28 cellular contexts compared by ENCODE assay signal in the genomic region with DNA sequence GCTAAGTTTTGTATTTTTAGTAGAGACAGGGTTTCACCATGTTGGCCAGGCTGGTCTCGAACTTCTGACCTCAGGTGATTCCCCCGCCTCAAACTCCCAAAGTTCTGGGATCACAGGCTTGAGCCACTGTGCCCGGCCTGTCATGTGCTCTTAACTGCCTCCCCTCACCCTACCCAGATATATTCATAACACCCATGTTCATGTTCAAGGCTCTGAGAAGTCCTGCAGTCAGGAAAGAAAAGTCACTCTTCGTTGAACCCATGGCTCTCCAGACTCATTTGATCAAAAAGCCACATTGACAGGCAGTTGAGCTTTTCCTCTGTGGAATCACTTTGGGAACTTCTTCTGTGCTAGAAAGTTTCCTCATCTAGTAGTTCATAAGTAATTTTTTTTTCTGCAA.
"Had no signal": no experiment of that assay in that cellular context is flagged by ENCODE, and none has a peak within 500 bp of the region (broad histone marks: within the 10 kb centered on the region; RNA-seq: fewer than 3 reads in every experiment).

No MANE protein-coding gene starts in this region.

- H2AFZ ChIP-seq: neural progenitor cell, parathyroid adenoma had no signal

- H3K27me3 Mint-ChIP-seq: stimulated activated naive B cell treated with anti-CD40 and anti-IgM and Interleukin-4, amounts not matched to agents 10 μg/mL and 1 μg/mL and 100 μg/mL, for 72 hours; stimulated activated naive CD8-positive, alpha-beta T cell treated with anti-CD3 and anti-CD28 coated beads, Interleukin-15, Interleukin-2, amounts not matched to agents 100 ng/mL and 50 ng/mL, for 24 hours had no signal

- H3K9me3 ChIP-seq: ovary, psoas muscle, right lobe of liver, sigmoid colon, stomach, thoracic aorta, thyroid gland, tibial nerve, upper lobe of right lung, uterus had no signal

- H3K4me1 ChIP-seq: parathyroid adenoma, right lobe of liver, sigmoid colon, stomach, thyroid gland, tibial nerve, upper lobe of right lung, uterus had no signal

- H3K27ac ChIP-seq: neural progenitor cell, ovary, parathyroid adenoma, psoas muscle, right lobe of liver, sigmoid colon, stomach, thoracic aorta, thyroid gland, tibial nerve, upper lobe of right lung, uterus had no signal

- H3K9me3 Mint-ChIP-seq: natural killer cell; nephron; neural progenitor cell; stimulated activated naive B cell treated with anti-CD40 and anti-IgM and Interleukin-4, amounts not matched to agents 10 μg/mL and 1 μg/mL and 100 μg/mL, for 72 hours; stimulated activated naive CD8-positive, alpha-beta T cell treated with anti-CD3 and anti-CD28 coated beads, Interleukin-15, Interleukin-2, amounts not matched to agents 100 ng/mL and 50 ng/mL, for 24 hours; type B pancreatic cell had no signal

- H3K4me3 ChIP-seq: neural progenitor cell, ovary, psoas muscle, right lobe of liver, sigmoid colon, stomach, thoracic aorta, thyroid gland, tibial nerve, upper lobe of right lung, uterus had no signal

- H3K36me3 ChIP-seq: neural progenitor cell, ovary, right lobe of liver, sigmoid colon, stomach, thoracic aorta, thyroid gland, tibial nerve, upper lobe of right lung, uterus had no signal

- H3K79me2 ChIP-seq: parathyroid adenoma had no signal

- H3K4me2 ChIP-seq: neural progenitor cell had no signal

- H3K27ac Mint-ChIP-seq: natural killer cell; neural progenitor cell; progenitor cell of endocrine pancreas; stimulated activated effector memory CD8-positive, alpha-beta T cell treated with anti-CD3 and anti-CD28 coated beads, Interleukin-12 subunit alpha, Interleukin-12 subunit beta, amount 100 ng/mL, for 72 hours; stimulated activated naive B cell treated with anti-CD40 and anti-IgM and Interleukin-4, amounts not matched to agents 10 μg/mL and 1 μg/mL and 100 μg/mL, for 72 hours; stimulated activated naive CD8-positive, alpha-beta T cell treated with anti-CD3 and anti-CD28 coated beads, Interleukin-15, Interleukin-2, amounts not matched to agents 100 ng/mL and 50 ng/mL, for 24 hours; type B pancreatic cell had no signal

- ATAC-seq: natural killer cell; psoas muscle; right cardiac atrium; right lobe of liver; stimulated activated effector memory CD8-positive, alpha-beta T cell treated with anti-CD3 and anti-CD28 coated beads, Interleukin-12 subunit alpha, Interleukin-12 subunit beta, amount 100 ng/mL, for 72 hours; stimulated activated naive B cell treated with anti-CD40 and anti-IgM and Interleukin-4, amounts not matched to agents 10 μg/mL and 1 μg/mL and 100 μg/mL, for 72 hours; upper lobe of right lung had no signal

- H3K4me3 Mint-ChIP-seq: natural killer cell; nephron; neural progenitor cell; stimulated activated effector memory CD8-positive, alpha-beta T cell treated with anti-CD3 and anti-CD28 coated beads, Interleukin-12 subunit alpha, Interleukin-12 subunit beta, amount 100 ng/mL, for 72 hours; stimulated activated naive B cell treated with anti-CD40 and anti-IgM and Interleukin-4, amounts not matched to agents 10 μg/mL and 1 μg/mL and 100 μg/mL, for 72 hours; stimulated activated naive CD8-positive, alpha-beta T cell treated with anti-CD3 and anti-CD28 coated beads, Interleukin-15, Interleukin-2, amounts not matched to agents 100 ng/mL and 50 ng/mL, for 24 hours; type B pancreatic cell had no signal

- H3K27me3 ChIP-seq: neural progenitor cell, ovary, right lobe of liver, sigmoid colon, thyroid gland, tibial nerve, uterus had no signal

- H3K4me1 Mint-ChIP-seq: natural killer cell; neural progenitor cell; stimulated activated effector memory CD8-positive, alpha-beta T cell treated with anti-CD3 and anti-CD28 coated beads, Interleukin-12 subunit alpha, Interleukin-12 subunit beta, amount 100 ng/mL, for 72 hours; stimulated activated naive B cell treated with anti-CD40 and anti-IgM and Interleukin-4, amounts not matched to agents 10 μg/mL and 1 μg/mL and 100 μg/mL, for 72 hours had no signal

- H3K36me3 Mint-ChIP-seq: natural killer cell; neural progenitor cell; stimulated activated effector memory CD8-positive, alpha-beta T cell treated with anti-CD3 and anti-CD28 coated beads, Interleukin-12 subunit alpha, Interleukin-12 subunit beta, amount 100 ng/mL, for 72 hours; stimulated activated naive B cell treated with anti-CD40 and anti-IgM and Interleukin-4, amounts not matched to agents 10 μg/mL and 1 μg/mL and 100 μg/mL, for 72 hours; type B pancreatic cell had no signal

- FAIRE-seq: small intestine had no signal

- DNase-seq: natural killer cell; occipital lobe; ovary; posterior cingulate gyrus; psoas muscle; right cardiac atrium; right lobe of liver; sigmoid colon; small intestine; stimulated activated CD4-positive, alpha-beta T cell treated with anti-CD3 and anti-CD28 coated beads, Interleukin-15, amount 100 ng/mL, for 24 hours; stimulated activated CD4-positive, alpha-beta T cell treated with anti-CD3 and anti-CD28 coated beads, Interleukin-2, amount 100 ng/mL, for 24 hours; stimulated activated CD4-positive, alpha-beta T cell treated with anti-CD3 and anti-CD28 coated beads, Interleukin-2, amount 100 ng/mL, for 48 hours; stimulated activated CD4-positive, alpha-beta T cell treated with anti-CD3 and anti-CD28 coated beads, Interleukin-4, amount 100 ng/mL, for 24 hours; stimulated activated naive B cell treated with anti-CD40 and anti-IgM and Interleukin-4, amounts not matched to agents 10 μg/mL and 1 μg/mL and 100 μg/mL, for 72 hours; stimulated activated naive CD4-positive, alpha-beta T cell treated with Interleukin-2 at 50 U/mL for 16 hours; stomach; thyroid gland; upper lobe of right lung; uterus had no signal

- H3K9ac ChIP-seq: neural progenitor cell, parathyroid adenoma had no signal
